ENCODE assay signal across 33 cellular contexts in genomic region chrX:48450076-48450475, GRCh38. TPM values are rescaled to one million over a fixed set of nuclear protein-coding genes. Genes with fewer than 3 reads are reported as not detected.
"Had no signal": no experiment of that assay in that cellular context is flagged by ENCODE, and none has a peak within 500 bp of the region (broad histone marks: within the 10 kb centered on the region; RNA-seq: fewer than 3 reads in every experiment).

No MANE protein-coding gene starts in this region.

- H3K9me3 ChIP-seq: neutrophil, pancreas, psoas muscle, thoracic aorta, thyroid gland, upper lobe of left lung, vagina had no signal

- H3K27ac ChIP-seq: neutrophil, pancreas, psoas muscle, skin epidermis, stomach, thoracic aorta, thyroid gland, tibial nerve, upper lobe of left lung, vagina had no signal

- H3K36me3 ChIP-seq: neutrophil, pancreas, stomach, thoracic aorta, thyroid gland, tibial nerve, upper lobe of left lung, vagina had no signal

- H3K27me3 ChIP-seq: neutrophil, pancreas, stomach, thyroid gland, tibial nerve, upper lobe of left lung, vagina had no signal

- ATAC-seq: naive thymus-derived CD8-positive, alpha-beta T cell; natural killer cell treated with Interleukin-12 subunit alpha and Interleukin-12 subunit beta and Interleukin-15 and Interleukin-18, amount 100 ng/mL, for 72 hours; pancreas; psoas muscle; right cardiac atrium; sciatic nerve; stimulated activated effector memory CD8-positive, alpha-beta T cell treated with anti-CD3 and anti-CD28 coated beads, Interleukin-12 subunit alpha, Interleukin-12 subunit beta, amount 100 ng/mL, for 72 hours; stimulated activated naive B cell treated with anti-CD40 and anti-IgM and Interleukin-4, amounts not matched to agents 10 μg/mL and 1 μg/mL and 100 μg/mL, for 72 hours had no signal

- FAIRE-seq: pancreas, urothelium cell line had no signal

- H3K4me1 ChIP-seq: pancreas, psoas muscle, stomach, thyroid gland, tibial nerve, upper lobe of left lung, vagina had no signal

- DNase-seq: naive B cell; naive thymus-derived CD8-positive, alpha-beta T cell; nephron progenitor cell; nucleus accumbens; pancreas; psoas muscle; right cardiac atrium; stimulated activated CD4-positive, alpha-beta T cell treated with anti-CD3 and anti-CD28 coated beads, Interleukin-15, amount 100 ng/mL, for 24 hours; stimulated activated CD4-positive, alpha-beta T cell treated with anti-CD3 and anti-CD28 coated beads, Interleukin-2, amount 100 ng/mL, for 24 hours; stimulated activated CD4-positive, alpha-beta T cell treated with anti-CD3 and anti-CD28 coated beads, Interleukin-2, amount 100 ng/mL, for 48 hours; stimulated activated CD4-positive, alpha-beta T cell treated with anti-CD3 and anti-CD28 coated beads, Interleukin-4, amount 100 ng/mL, for 24 hours; stimulated activated naive B cell treated with anti-CD40 and anti-IgM and Interleukin-4, amounts not matched to agents 10 μg/mL and 1 μg/mL and 100 μg/mL, for 72 hours; stimulated activated naive CD4-positive, alpha-beta T cell treated with Interleukin-2 at 50 U/mL for 16 hours; stomach; thyroid gland; trophoblast cell; upper lobe of left lung had no signal

- H3K4me3 ChIP-seq: pancreas, psoas muscle, skin epidermis, stomach, thoracic aorta, thyroid gland, tibial nerve, upper lobe of left lung, vagina had no signal

RNA-seq across cellular contexts. Expression of gene SSX4B, which starts 38.3 kb away (rescaled TPM):
- total RNA-seq: naive thymus-derived CD8-positive, alpha-beta T cell; natural killer cell treated with Interleukin-12 subunit alpha and Interleukin-12 subunit beta and Interleukin-15 and Interleukin-18, amount 100 ng/mL, for 72 hours; neural crest cell; omental fat pad; pancreas; posterior vena cava; psoas muscle; renal cortical epithelial cell; right cardiac atrium; sciatic nerve; stomach; subcutaneous adipose tissue; temporal lobe; thoracic aorta; thyroid gland; tibial nerve; upper lobe of left lung; ureter; vagina had no signal
- polyA plus RNA-seq: naive thymus-derived CD8-positive, alpha-beta T cell; pancreas; psoas muscle; right cardiac atrium; stomach had no signal
